8 cellular contexts compared by ENCODE assay signal in the genomic region with DNA sequence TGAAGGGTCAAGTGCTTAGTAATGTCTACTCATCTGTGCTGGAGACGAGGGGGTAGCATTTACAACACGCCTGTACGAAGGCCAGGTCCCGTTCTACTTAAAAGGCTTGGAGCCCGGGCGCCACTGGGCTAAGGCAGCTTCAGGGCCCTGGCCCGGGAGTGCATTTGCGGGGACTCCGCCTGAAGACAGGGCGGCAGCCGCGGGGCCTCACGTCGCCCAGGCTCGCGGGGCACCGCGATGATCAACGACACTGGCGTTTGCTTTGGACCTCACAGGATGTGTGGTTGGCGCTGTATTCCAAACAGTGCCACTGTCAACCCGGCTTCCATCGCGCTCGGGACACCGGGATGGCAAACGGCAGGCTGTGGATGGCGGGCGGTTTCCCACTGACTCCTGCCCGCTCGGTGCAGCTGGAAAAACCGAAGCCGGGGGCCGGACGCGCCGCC. TPM values are rescaled to one million over a fixed set of nuclear protein-coding genes. Genes with fewer than 3 reads are reported as not detected.
DNase-seq lines count a peak whose midpoint lies in the region; ATAC-seq and TF ChIP-seq lines count a peak whose summit lies in the region.

No MANE protein-coding gene starts in this region.

- peak overlapping the region; percentile 95 for H3K27ac Mint-ChIP-seq in activated naive CD8-positive, alpha-beta T cell treated with anti-CD3 and anti-CD28 coated beads for 36 hours

- H3K9me3 Mint-ChIP-seq in activated naive CD8-positive, alpha-beta T cell treated with anti-CD3 and anti-CD28 coated beads for 36 hours: no peaks in the 10 kb centered on the region

- TF ChIP-seq CTCF in BJ (IDR thresholded peaks at IDR 0.05; ENCODE audit: insufficient read depth, low read depth, low read length) (0 out of 2 replicates have a peak, but pooled peaks have one; percentile 19), heart left ventricle (IDR thresholded peaks at IDR 0.05) (peak in 3 of 12 donors; percentile 26 to 33 (median 31))

- H3K36me3 ChIP-seq in BJ (ENCODE audit: control insufficient read depth, insufficient read depth, low read length) (no peaks in the 10 kb centered on the region; the same call in 1 of the 2 replicates), HUES48 (ENCODE audit: control insufficient read depth, insufficient read depth, low read length) (peaks cover 8% of the 10 kb centered on the region; the same call in 1 of the 2 replicates), heart left ventricle (no peaks in the 10 kb centered on the region)

- H3K36me3 Mint-ChIP-seq in activated naive CD8-positive, alpha-beta T cell treated with anti-CD3 and anti-CD28 coated beads for 36 hours: peaks cover 21% of the 10 kb centered on the region

- H3K9me3 ChIP-seq in HUES48 (ENCODE audit: control insufficient read depth, insufficient read depth, low read length): no peaks in the 10 kb centered on the region
- no peaks in the 10 kb centered on the region for H3K9me3 ChIP-seq in heart left ventricle

- H3K4me3 ChIP-seq in BJ (ENCODE audit: low read depth, low read length) (peak overlapping the region; percentile 70), HUES48 (ENCODE audit: low read depth, low read length) (peak overlapping the region; percentile 77), heart left ventricle (peak overlapping the region; percentile 46 to 98 (median 78))

- peaks cover 23% of the 10 kb centered on the region for H3K4me1 Mint-ChIP-seq in activated naive CD8-positive, alpha-beta T cell treated with anti-CD3 and anti-CD28 coated beads for 36 hours

- no peaks in the 10 kb centered on the region for H3K27me3 Mint-ChIP-seq in activated naive CD8-positive, alpha-beta T cell treated with anti-CD3 and anti-CD28 coated beads for 36 hours

- intact Hi-C loops in heart left ventricle (cut with DNase I) (loop anchor here in 8 of 10 donors (2.0 to 10.0 kb wide), 5 partner anchors 77 to 337 kb away; a partner anchor contains a TSS), posterior vena cava (cut with DNase I) (no loop called here)

- H3K9ac ChIP-seq in HUES48 (ENCODE audit: low read depth, low read length): peak overlapping the region; percentile 77

- H3K27me3 ChIP-seq in BJ (ENCODE audit: control insufficient read depth, insufficient read depth, low read length) (no peaks in the 10 kb centered on the region), HUES48 (ENCODE audit: control insufficient read depth, insufficient read depth, low read length) (peaks cover 8% of the 10 kb centered on the region; the same call in 1 of the 2 replicates), heart left ventricle (no peaks in the 10 kb centered on the region)

- H3K27ac ChIP-seq in HUES48 (ENCODE audit: low read depth, low read length) (peak overlapping the region; percentile 95), heart left ventricle (peak overlapping the region; percentile 89 to 100 (median 98))

- POLR2A ChIA-PET in BJ (lab: Charles Lee): no interaction called here

- TF ChIP-seq POLR2A in heart left ventricle (IDR thresholded peaks at IDR 0.05): no peak

- ATAC-seq in GM19351 (IDR thresholded peaks at IDR 0.05; ENCODE audit: unreplicated experiment) (peak; percentile 24), heart left ventricle (peak in 3 of 4 donors; percentile 3 to 25 (median 24))

- 0 to 1% (median 1%) methylated on average over 15 to 37 of the region's 37 CpGs for WGBS in heart left ventricle, 4 donors

- CTCF ChIA-PET in BJ (lab: Yijun Ruan, JAX): interaction anchor here (0.6 to 1.7 kb wide), 3 partner anchors 16 to 97 kb away, joined by 3 to 4 read pairs (median 4); no protein-coding TSS in a partner anchor

- peak overlapping the region; percentile 83 for H3K4me3 Mint-ChIP-seq in activated naive CD8-positive, alpha-beta T cell treated with anti-CD3 and anti-CD28 coated beads for 36 hours

- H3K4me1 ChIP-seq in HUES48 (ENCODE audit: control insufficient read depth, insufficient read depth, low read length): peaks cover 20% of the 10 kb centered on the region
- peaks cover 9 to 42% (median 29%) of the 10 kb centered on the region in 12 donors for H3K4me1 ChIP-seq in heart left ventricle

- DNase-seq in BJ (ENCODE audit: low read depth): no peak
- peak; percentile 54 for DNase-seq in SK-N-DZ (ENCODE audit: low spot score)
- peak; percentile 59 for DNase-seq in activated naive CD8-positive, alpha-beta T cell treated with anti-CD3 and anti-CD28 coated beads for 36 hours
- DNase-seq in heart left ventricle: peak; percentile 42 to 76 (median 58)
- peak; percentile 89 for DNase-seq in posterior vena cava (ENCODE audit: low spot score)
- no peak for DNase-seq in occipital lobe (lab: John Stamatoyannopoulos, UW)

RNA-seq across cellular contexts. Expression of a gene that starts 1.1 kb away (rescaled TPM):
- 4.0 and 4.1 TPM in 2 replicates for polyA plus RNA-seq in BJ (2011; rRNA removed)
- 7.3 and 14.4 TPM in 2 replicates for polyA minus RNA-seq in BJ (2011; rRNA and poly(A)+ RNA removed)
- polyA plus RNA-seq in SK-N-DZ (2014; cell fraction: cytosol; rRNA removed): 11.5 and 16.6 TPM in 2 replicates
- polyA plus RNA-seq in SK-N-DZ (2014; cell fraction: nucleus; rRNA removed): 57.7 and 92.4 TPM in 2 replicates
- 10 to 100 TPM; 28.2 to 30.7 TPM for total RNA-seq in activated naive CD8-positive, alpha-beta T cell treated with anti-CD3 and anti-CD28 coated beads for 36 hours
- total RNA-seq in heart left ventricle: 10 to 100 TPM in 6 of 9 donors, 1 to 10 TPM in 3; 7.0 to 20.3 (median 11.3) TPM
- polyA plus RNA-seq in heart left ventricle: 1 to 10 TPM; 4.3 to 8.7 TPM
- 10 to 100 TPM; 20.8 to 24.3 TPM for total RNA-seq in posterior vena cava
- total RNA-seq in occipital lobe: 20.7 TPM

Comparison
In these comparisons a context has a peak if more than half of its experiments do, and no peak if none do; other contexts are left out.
1. DNase-seq: peak in SK-N-DZ (single experiment), activated naive CD8-positive, alpha-beta T cell treated with anti-CD3 and anti-CD28 coated beads for 36 hours (single experiment), heart left ventricle (5 of 5) and posterior vena cava (single experiment); none in BJ (single experiment) and occipital lobe (single experiment).
2. intact Hi-C loops: an anchor here in heart left ventricle (2.0 to 10.0 kb wide); none called in posterior vena cava.
3. Peak in every context shown above with its lines, with median percentiles within 50 percentile points of each other: H3K4me3 ChIP-seq.